9 cellular contexts compared by ENCODE assay signal in the genomic region with DNA sequence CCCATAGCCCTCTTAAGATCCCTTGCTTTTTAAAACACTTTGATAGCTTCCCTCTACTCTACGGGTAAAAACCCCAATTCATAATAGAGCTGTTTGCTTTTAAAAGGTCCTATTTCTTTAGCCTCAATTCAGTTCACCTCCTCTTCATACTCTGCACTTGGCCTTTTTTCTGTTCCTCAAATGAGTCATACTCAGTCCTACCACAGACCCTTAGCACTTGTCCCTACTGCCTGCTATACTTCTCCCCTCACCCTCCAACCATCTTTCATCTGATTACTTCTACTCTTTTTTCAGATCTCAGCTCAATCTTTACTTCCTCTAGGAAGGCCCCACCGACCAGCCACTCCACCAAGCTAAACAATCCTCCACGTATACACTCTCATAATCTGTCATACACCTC. TPM values are rescaled to one million over a fixed set of nuclear protein-coding genes. Genes with fewer than 3 reads are reported as not detected.
A peak's percentile ranks its signal among the peaks of the same experiment; 100 is the strongest.
DNase-seq lines count a peak whose midpoint lies in the region; ATAC-seq, FAIRE-seq and TF ChIP-seq lines count a peak whose summit lies in the region.
"Had no signal": no experiment of that assay in that cellular context is flagged by ENCODE, and none has a peak within 500 bp of the region (broad histone marks: within the 10 kb centered on the region; RNA-seq: fewer than 3 reads in every experiment).

No MANE protein-coding gene starts in this region.

- TF ChIP-seq EP300 in K562 (IDR thresholded peaks at IDR 0.05; ENCODE audit: low read length), result no peak

- H3K4me2 ChIP-seq in K562 (ENCODE audit: insufficient read depth, low read length) (peak overlapping the region; percentile 100), smooth muscle cell (no peak overlapping the region)

- H3K9me3 ChIP-seq in K562 (replicated peaks; ENCODE audit: control insufficient read depth, insufficient read depth, low read depth, low read length) (no peaks in the 10 kb centered on the region), smooth muscle cell (replicated peaks; ENCODE audit: low read depth) (no peaks in the 10 kb centered on the region), heart left ventricle (no peaks in the 10 kb centered on the region)

- in situ Hi-C loops in K562 (cut with MboI), result no loop called here

- TF ChIP-seq POLR2A in K562 (conservative IDR thresholded peaks at IDR 0.05) (no peak), heart left ventricle (IDR thresholded peaks at IDR 0.05) (no peak)

- no peak for TF ChIP-seq RAD21 in K562 (CRISPR knock-in tag; conservative IDR thresholded peaks at IDR 0.05 in 1 of 2, IDR thresholded peaks at IDR 0.05 in 1 of 2)

- peaks cover 33 to 42% of the 10 kb centered on the region in 2 experiments for H3K4me1 ChIP-seq in K562 (replicated peaks in 1 of 2; ENCODE audit: control insufficient read depth in 2 of 2, insufficient read depth in 2 of 2, low read length in 2 of 2)
- H3K4me1 ChIP-seq in smooth muscle cell (ENCODE audit: low read depth), result peaks cover 16% of the 10 kb centered on the region
- H3K4me1 ChIP-seq in heart left ventricle, result peaks cover 3 to 49% (median 26%) of the 10 kb centered on the region in 12 donors

- ATAC-seq in GM18519 (IDR thresholded peaks at IDR 0.05; ENCODE audit: low FRiP score, unreplicated experiment) (peak; percentile 89), GM21723 (IDR thresholded peaks at IDR 0.05; ENCODE audit: unreplicated experiment) (peak; percentile 67), HG03571 (IDR thresholded peaks at IDR 0.05; ENCODE audit: unreplicated experiment) (peak; percentile 65), K562 (peak; percentile 4; the same call in 1 of the 3 replicates), heart left ventricle (no peak)

- DNase-seq in K562 (ENCODE audit: extremely low read depth in 1 of 4, low spot score in 3 of 4), result peak in 2 of 4 experiments; percentile 38 to 52
- DNase-seq in NCI-H2227 treated with DMSO at 0.1 percent for 48 hours (lab: John Stamatoyannopoulos, UW), result no peak
- no peak for DNase-seq in smooth muscle cell (lab: John Stamatoyannopoulos, UW; ENCODE audit: unreplicated experiment)
- DNase-seq in NCI-H146 (lab: John Stamatoyannopoulos, UW), result no peak
- no peak for DNase-seq in heart left ventricle
- DNase-seq: stimulated activated CD4-positive, alpha-beta T cell treated with anti-CD3 and anti-CD28 coated beads, Interleukin-1b, Interleukin-23, amount 100 ng/mL, for 48 hours had no signal

- BruUV-seq in K562 (replicated peaks; lab: Mats Ljungman, UMichigan), result no TSS peak

- H3K9ac ChIP-seq in K562 (ENCODE audit: insufficient read depth in 1 of 2, low read depth in 2 of 2, low read length in 2 of 2) (peak overlapping the region in 1 of 2 experiments; percentile 88; a peak in 1 of 4 replicates), smooth muscle cell (ENCODE audit: low read depth) (no peak overlapping the region)

- no peaks in the 10 kb centered on the region for H3F3A ChIP-seq in smooth muscle cell (ENCODE audit: low read depth)

- H3K27ac ChIP-seq in K562 (ENCODE audit: extremely low read depth, low read depth, low read length) (peak overlapping the region; percentile 56), smooth muscle cell (ENCODE audit: low read depth) (no peak overlapping the region), heart left ventricle (no peak overlapping the region)

- whole genome bisulfite sequencing in K562 (ENCODE audit: insufficient coverage, low coverage, missing lambda C conversion rate), result 7% methylated on average over 3 of the region's 3 CpGs
- 96% methylated on average over 3 of the region's 3 CpGs for WGBS in smooth muscle cell (ENCODE audit: low lambda C conversion rate)
- 82 to 87% (median 82%) methylated on average over 3 of the region's 3 CpGs for WGBS in heart left ventricle, 4 donors

- CTCF ChIA-PET in K562 (lab: Yijun Ruan, JAX; ENCODE audit: low intra/inter-chr PET ratio), result no interaction called here

- POLR2A ChIA-PET in K562 (lab: Yijun Ruan, JAX), result interaction anchor here (0.6 to 1.9 kb wide), 9 partner anchors 9 to 1485 kb away, joined by 3 to 9 read pairs (median 4); a partner anchor contains a TSS

- FAIRE-seq in K562 (lab: Jason Lieb, UNC), result peak; percentile 70

- no peak overlapping the region for H3K4me3 ChIP-seq in K562
- no peak overlapping the region for H3K4me3 ChIP-seq in smooth muscle cell
- no peak overlapping the region for H3K4me3 ChIP-seq in heart left ventricle

- no peak overlapping the region for H2AFZ ChIP-seq in K562 (ENCODE audit: low read depth, low read length)
- no peak overlapping the region for H2AFZ ChIP-seq in smooth muscle cell (ENCODE audit: low read depth)

- intact Hi-C loops in K562 (cut with micrococcal nuclease) (loop anchor here (2.0 kb wide), 1 partner anchor 15 kb away; a partner anchor contains a TSS), heart left ventricle (cut with DNase I) (loop anchor here in 1 of 10 donors (5.0 kb wide), 1 partner anchor 563 kb away; no protein-coding TSS in a partner anchor)

- peaks cover 8% of the 10 kb centered on the region; the same call in 1 of the 2 replicates for H4K20me1 ChIP-seq in K562 (replicated peaks; ENCODE audit: control insufficient read depth, insufficient read depth, low read length)
- H4K20me1 ChIP-seq in smooth muscle cell (ENCODE audit: low read depth), result peaks cover 73% of the 10 kb centered on the region

- H3K36me3 ChIP-seq in K562 (ENCODE audit: control insufficient read depth, insufficient read depth, low read length), result peaks cover 66% of the 10 kb centered on the region
- no peaks in the 10 kb centered on the region for H3K36me3 ChIP-seq in smooth muscle cell (ENCODE audit: low read depth)
- H3K36me3 ChIP-seq in heart left ventricle, result peaks cover 0 to 50% (median 21%) of the 10 kb centered on the region in 9 donors

- H3K9me1 ChIP-seq in K562 (ENCODE audit: control insufficient read depth, insufficient read depth, low read length), result peaks cover 5% of the 10 kb centered on the region

- TF ChIP-seq CTCF in K562 (IDR thresholded peaks at IDR 0.05 in 2 of 3, conservative IDR thresholded peaks at IDR 0.05 in 1 of 3; ENCODE audit: insufficient read depth in 2 of 3, low read depth in 1 of 3, low read length in 3 of 3) (no peak), smooth muscle cell (IDR thresholded peaks at IDR 0.05; ENCODE audit: borderline replicate concordance, insufficient read depth, poor library complexity, severe bottlenecking) (no peak), heart left ventricle (IDR thresholded peaks at IDR 0.05) (no peak)

- peaks cover 90% of the 10 kb centered on the region for H3K79me2 ChIP-seq in K562 (ENCODE audit: control insufficient read depth, insufficient read depth, low read length)
- H3K79me2 ChIP-seq in smooth muscle cell (ENCODE audit: low read depth), result peaks cover 65% of the 10 kb centered on the region

- H3K27me3 ChIP-seq in K562 (ENCODE audit: control insufficient read depth in 2 of 2, insufficient read depth in 2 of 2, low read length in 2 of 2) (no peaks in the 10 kb centered on the region), smooth muscle cell (ENCODE audit: low read depth) (no peaks in the 10 kb centered on the region), heart left ventricle (no peaks in the 10 kb centered on the region)

RNA-seq across cellular contexts. Expression of a gene that starts 2.5 kb away (rescaled TPM):
- total RNA-seq in K562 (2011; cell fraction: chromatin; rRNA removed; ENCODE audit: low replicate concordance), result 380 and 433 TPM in 2 replicates
- 249 and 274 TPM in 2 replicates for total RNA-seq in K562 (2011; cell fraction: nucleolus; rRNA removed)
- total RNA-seq in K562 (2011; cell fraction: nucleoplasm; rRNA removed), result 332 and 388 TPM in 2 replicates
- total RNA-seq in K562 (2014; rRNA removed) (111 and 160 TPM in 2 replicates), K562 (2014; rRNA removed; fragmentation: Illumina TruSeq; extraction: Trizol) (118 and 129 TPM in 2 replicates), K562 (2015; rRNA removed; fragmentation: Illumina TruSeq; extraction: Trizol) (116 and 130 TPM in 2 replicates), K562 (2021) (114 and 119 TPM in 2 replicates), smooth muscle cell (47.4 and 50.2 TPM in 2 replicates), heart left ventricle (10 to 100 TPM; 24.5 to 39.0 (median 32.2) TPM)
- polyA plus RNA-seq in K562 (2011; rRNA removed) (190 and 191 TPM in 2 replicates), K562 (2014; fragmentation: Illumina TruSeq; extraction: Trizol) (144 and 153 TPM in 2 replicates), K562 (2014; fragmentation: Nextera tagmentation; extraction: Ambion mirVana) (100 to 1,000 TPM in 1 of 2 experiments, 10 to 100 TPM in 1; 89.7 to 107 TPM), K562 (2014; rRNA removed) (120 and 137 TPM in 2 replicates), smooth muscle cell (66.9 and 79.8 TPM in 2 replicates), heart left ventricle (10 to 100 TPM; 33.3 TPM)
- polyA plus RNA-seq in K562 (2011; cell fraction: cytosol; rRNA removed), result 207 and 230 TPM in 2 replicates
- polyA plus RNA-seq in K562 (2011; cell fraction: nucleus; rRNA removed), result 365 and 426 TPM in 2 replicates
- polyA plus RNA-seq in K562 (2012), result 77.6 and 93.4 TPM in 2 replicates
- 136 and 147 TPM in 2 replicates for polyA minus RNA-seq in K562 (2011; rRNA and poly(A)+ RNA removed)
- polyA minus RNA-seq in K562 (2011; cell fraction: cytosol; rRNA and poly(A)+ RNA removed), result 73.0 and 87.2 TPM in 2 replicates
- polyA minus RNA-seq in K562 (2011; cell fraction: nucleus; rRNA and poly(A)+ RNA removed), result 80.6 and 114 TPM in 2 replicates

RNA-seq across cellular contexts. Expression of a gene that starts 2.6 kb away (rescaled TPM):
- 14.3 and 44.8 TPM in 2 replicates for total RNA-seq in K562 (2011; cell fraction: chromatin; rRNA removed; ENCODE audit: low replicate concordance)
- 46.6 and 54.9 TPM in 2 replicates for total RNA-seq in K562 (2011; cell fraction: nucleolus; rRNA removed)
- 22.9 and 26.5 TPM in 2 replicates for total RNA-seq in K562 (2011; cell fraction: nucleoplasm; rRNA removed)
- total RNA-seq in K562 (2014; rRNA removed), result 30.7 and 35.5 TPM in 2 replicates
- total RNA-seq in K562 (2014; rRNA removed; fragmentation: Illumina TruSeq; extraction: Trizol), result 5.0 and 7.0 TPM in 2 replicates
- total RNA-seq in K562 (2015; rRNA removed; fragmentation: Illumina TruSeq; extraction: Trizol), result 14.1 and 14.3 TPM in 2 replicates
- 22.9 and 23.3 TPM in 2 replicates for total RNA-seq in K562 (2021)
- polyA plus RNA-seq in K562 (2011; rRNA removed), result 17.4 and 17.9 TPM in 2 replicates
- 15.7 and 32.1 TPM in 2 replicates for polyA plus RNA-seq in K562 (2011; cell fraction: cytosol; rRNA removed)
- polyA plus RNA-seq in K562 (2011; cell fraction: nucleus; rRNA removed), result 65.3 and 140 TPM in 2 replicates
- 4.8 and 10.5 TPM in 2 replicates for polyA plus RNA-seq in K562 (2012)
- 13.3 and 19.8 TPM in 2 replicates for polyA plus RNA-seq in K562 (2014; fragmentation: Illumina TruSeq; extraction: Trizol)
- under 1 TPM; 0.06 to 0.76 TPM for polyA plus RNA-seq in K562 (2014; fragmentation: Nextera tagmentation; extraction: Ambion mirVana)
- 33.8 and 36.0 TPM in 2 replicates for polyA plus RNA-seq in K562 (2014; rRNA removed)
- polyA minus RNA-seq in K562 (2011; rRNA and poly(A)+ RNA removed), result 6.0 and 11.9 TPM in 2 replicates
- polyA minus RNA-seq in K562 (2011; cell fraction: cytosol; rRNA and poly(A)+ RNA removed), result 7.4 and 8.4 TPM in 2 replicates
- polyA minus RNA-seq in K562 (2011; cell fraction: nucleus; rRNA and poly(A)+ RNA removed), result 18.0 and 23.8 TPM in 2 replicates
- total RNA-seq in smooth muscle cell, result 2.6 and 4.2 TPM in 2 replicates
- 7.4 and 8.7 TPM in 2 replicates for polyA plus RNA-seq in smooth muscle cell
- 1 to 10 TPM in 3 of 9 donors, under 1 TPM in 6; 0.25 to 2.5 (median 0.65) TPM for total RNA-seq in heart left ventricle
- 1 to 10 TPM in 1 of 2 donors, under 1 TPM in 1; 0.88 to 2.7 TPM for polyA plus RNA-seq in heart left ventricle

RNA-seq across cellular contexts. Expression of a gene that starts 15.4 kb away (rescaled TPM):
- total RNA-seq in K562 (2011; cell fraction: chromatin; rRNA removed; ENCODE audit: low replicate concordance), result 295 and 514 TPM in 2 replicates
- total RNA-seq in K562 (2011; cell fraction: nucleolus; rRNA removed), result 151 and 162 TPM in 2 replicates
- total RNA-seq in K562 (2011; cell fraction: nucleoplasm; rRNA removed), result 271 and 317 TPM in 2 replicates
- total RNA-seq in K562 (2014; rRNA removed) (90.1 and 91.4 TPM in 2 replicates), K562 (2014; rRNA removed; fragmentation: Illumina TruSeq; extraction: Trizol) (73.7 and 84.9 TPM in 2 replicates), K562 (2015; rRNA removed; fragmentation: Illumina TruSeq; extraction: Trizol) (60.8 and 68.0 TPM in 2 replicates), K562 (2021) (268 and 328 TPM in 2 replicates), smooth muscle cell (25.2 and 26.7 TPM in 2 replicates), heart left ventricle (100 to 1,000 TPM in 1 of 9 donors, 10 to 100 TPM in 8; 38.8 to 137 (median 61.5) TPM)
- polyA plus RNA-seq in K562 (2011; rRNA removed) (146 and 159 TPM in 2 replicates), K562 (2014; fragmentation: Illumina TruSeq; extraction: Trizol) (261 and 291 TPM in 2 replicates), K562 (2014; fragmentation: Nextera tagmentation; extraction: Ambion mirVana) (10 to 100 TPM; 75.8 to 97.8 TPM), K562 (2014; rRNA removed) (131 and 168 TPM in 2 replicates), smooth muscle cell (15.4 and 34.7 TPM in 2 replicates), heart left ventricle (10 to 100 TPM; 29.9 to 79.6 TPM)
- 137 TPM in 2 replicates for polyA plus RNA-seq in K562 (2011; cell fraction: cytosol; rRNA removed)
- polyA plus RNA-seq in K562 (2011; cell fraction: nucleus; rRNA removed), result 325 and 501 TPM in 2 replicates
- polyA plus RNA-seq in K562 (2012), result 172 and 199 TPM in 2 replicates
- polyA minus RNA-seq in K562 (2011; rRNA and poly(A)+ RNA removed), result 279 and 286 TPM in 2 replicates
- 184 and 249 TPM in 2 replicates for polyA minus RNA-seq in K562 (2011; cell fraction: cytosol; rRNA and poly(A)+ RNA removed)
- polyA minus RNA-seq in K562 (2011; cell fraction: nucleus; rRNA and poly(A)+ RNA removed), result 108 and 288 TPM in 2 replicates

RNA-seq across cellular contexts. Expression of a gene that starts 17.1 kb away (rescaled TPM):
- total RNA-seq in K562 (2011; cell fraction: chromatin; rRNA removed; ENCODE audit: low replicate concordance), result 160 and 307 TPM in 2 replicates
- total RNA-seq in K562 (2011; cell fraction: nucleolus; rRNA removed), result 128 and 139 TPM in 2 replicates
- 143 and 150 TPM in 2 replicates for total RNA-seq in K562 (2011; cell fraction: nucleoplasm; rRNA removed)
- total RNA-seq in K562 (2014; rRNA removed), result 19.2 and 20.6 TPM in 2 replicates
- 7.0 and 7.9 TPM in 2 replicates for total RNA-seq in K562 (2014; rRNA removed; fragmentation: Illumina TruSeq; extraction: Trizol)
- 12.9 and 13.7 TPM in 2 replicates for total RNA-seq in K562 (2015; rRNA removed; fragmentation: Illumina TruSeq; extraction: Trizol)
- 19.2 and 26.5 TPM in 2 replicates for total RNA-seq in K562 (2021)
- polyA plus RNA-seq in K562 (2011; rRNA removed), result 24.8 and 36.2 TPM in 2 replicates
- 11.3 and 18.8 TPM in 2 replicates for polyA plus RNA-seq in K562 (2011; cell fraction: cytosol; rRNA removed)
- 300 and 346 TPM in 2 replicates for polyA plus RNA-seq in K562 (2011; cell fraction: nucleus; rRNA removed)
- polyA plus RNA-seq in K562 (2012), result 16.4 and 35.9 TPM in 2 replicates
- polyA plus RNA-seq in K562 (2014; fragmentation: Illumina TruSeq; extraction: Trizol), result 13.6 and 20.6 TPM in 2 replicates
- polyA plus RNA-seq in K562 (2014; fragmentation: Nextera tagmentation; extraction: Ambion mirVana), result under 1 TPM; 0.35 to 0.84 TPM
- 28.6 and 37.5 TPM in 2 replicates for polyA plus RNA-seq in K562 (2014; rRNA removed)
- polyA minus RNA-seq in K562 (2011; rRNA and poly(A)+ RNA removed), result 7.8 and 12.4 TPM in 2 replicates
- 12.8 and 13.1 TPM in 2 replicates for polyA minus RNA-seq in K562 (2011; cell fraction: cytosol; rRNA and poly(A)+ RNA removed)
- 43.8 and 62.2 TPM in 2 replicates for polyA minus RNA-seq in K562 (2011; cell fraction: nucleus; rRNA and poly(A)+ RNA removed)
- 15.6 and 16.4 TPM in 2 replicates for total RNA-seq in smooth muscle cell
- polyA plus RNA-seq in smooth muscle cell, result 15.7 and 35.8 TPM in 2 replicates
- total RNA-seq in heart left ventricle, result 1 to 10 TPM; 1.2 to 8.8 (median 2.3) TPM
- 1 to 10 TPM; 2.5 to 2.9 TPM for polyA plus RNA-seq in heart left ventricle

RNA-seq across cellular contexts. Expression of a gene that starts 47.9 kb away (rescaled TPM):
- 9.6 and 29.6 TPM in 2 replicates for total RNA-seq in K562 (2011; cell fraction: chromatin; rRNA removed; ENCODE audit: low replicate concordance)
- 10.7 and 13.7 TPM in 2 replicates for total RNA-seq in K562 (2011; cell fraction: nucleolus; rRNA removed)
- 8.9 and 9.9 TPM in 2 replicates for total RNA-seq in K562 (2011; cell fraction: nucleoplasm; rRNA removed)
- total RNA-seq in K562 (2014; rRNA removed) (6.4 and 8.6 TPM in 2 replicates), K562 (2014; rRNA removed; fragmentation: Illumina TruSeq; extraction: Trizol) (5.1 and 5.2 TPM in 2 replicates), K562 (2015; rRNA removed; fragmentation: Illumina TruSeq; extraction: Trizol) (7.1 and 7.5 TPM in 2 replicates), K562 (2021) (23.3 and 25.7 TPM in 2 replicates), smooth muscle cell (4.7 and 9.4 TPM in 2 replicates), heart left ventricle (10 to 100 TPM in 6 of 9 donors, 1 to 10 TPM in 3; 8.9 to 20.5 (median 13.8) TPM)
- polyA plus RNA-seq in K562 (2011; rRNA removed) (6.1 and 7.0 TPM in 2 replicates), K562 (2014; fragmentation: Illumina TruSeq; extraction: Trizol) (16.6 and 16.8 TPM in 2 replicates), K562 (2014; fragmentation: Nextera tagmentation; extraction: Ambion mirVana) (1 to 10 TPM in 1 of 2 experiments, under 1 TPM in 1; 0.83 to 1.4 TPM), K562 (2014; rRNA removed) (14.8 and 16.7 TPM in 2 replicates), smooth muscle cell (11.1 and 12.9 TPM in 2 replicates), heart left ventricle (10 to 100 TPM; 13.0 to 15.8 TPM)
- polyA plus RNA-seq in K562 (2011; cell fraction: cytosol; rRNA removed), result 5.5 and 7.0 TPM in 2 replicates
- polyA plus RNA-seq in K562 (2011; cell fraction: nucleus; rRNA removed), result 37.6 and 59.0 TPM in 2 replicates
- 13.9 and 21.4 TPM in 2 replicates for polyA plus RNA-seq in K562 (2012)
- 4.6 and 5.1 TPM in 2 replicates for polyA minus RNA-seq in K562 (2011; rRNA and poly(A)+ RNA removed)
- polyA minus RNA-seq in K562 (2011; cell fraction: cytosol; rRNA and poly(A)+ RNA removed), result 7.0 and 8.1 TPM in 2 replicates
- 9.8 and 11.7 TPM in 2 replicates for polyA minus RNA-seq in K562 (2011; cell fraction: nucleus; rRNA and poly(A)+ RNA removed)

Comparison
In these comparisons a context has a peak if more than half of its experiments do, and no peak if none do; other contexts are left out.
1. ATAC-seq: peak in GM18519 (single experiment), GM21723 (single experiment), HG03571 (single experiment) and K562 (single experiment); none in heart left ventricle (0 of 4).